ENCODE assay signal across 1 cellular context in genomic region chr6:85977661-85978060, GRCh38.
TF ChIP-seq lines count a peak whose summit lies in the region.

No MANE protein-coding gene starts in this region.

TF ChIP-seq in GM23338, 12 proteins besides CTCF, POLR2A, EP300 and RAD21 (continued from another document):
- TF ChIP-seq REST (IDR thresholded peaks at IDR 0.05; ENCODE audit: unreplicated experiment) = no peak
- no peak for TF ChIP-seq EZH2 (IDR thresholded peaks at IDR 0.05; ENCODE audit: low read depth, unreplicated experiment)
- no peak for TF ChIP-seq STAT1 (IDR thresholded peaks at IDR 0.05; ENCODE audit: unreplicated experiment)
- TF ChIP-seq POLR2AphosphoS5 (IDR thresholded peaks at IDR 0.05; ENCODE audit: low read depth) = no peak
- no peak for TF ChIP-seq CREB1 (CRISPR knock-in tag; IDR thresholded peaks at IDR 0.05; ENCODE audit: low read depth)
TF ChIP-seq in GM23338: peak in this region for 0.
